2 cellular contexts compared by ENCODE assay signal in genomic region chr5:75465480-75465879, GRCh38.
TF ChIP-seq lines count a peak whose summit lies in the region.

No MANE protein-coding gene starts in this region.

TF ChIP-seq in HepG2, 621 proteins besides CTCF, POLR2A, EP300 and RAD21 (continues in another document):
- TF ChIP-seq ZNF547 (CRISPR knock-in tag; IDR thresholded peaks at IDR 0.05) = no peak
- TF ChIP-seq CENPT (CRISPR knock-in tag; IDR thresholded peaks at IDR 0.05; ENCODE audit: low read depth) = no peak
- TF ChIP-seq XRCC5 (optimal IDR thresholded peaks at IDR 0.05; ENCODE audit: low read length) = no peak
- TF ChIP-seq ZNF563 (CRISPR knock-in tag; IDR thresholded peaks at IDR 0.05) = no peak
- TF ChIP-seq HNF1A (IDR thresholded peaks at IDR 0.05; ENCODE audit: low read depth) = no peak
- no peak for TF ChIP-seq HNF1A (CRISPR knock-in tag; IDR thresholded peaks at IDR 0.05; ENCODE audit: borderline replicate concordance)
- no peak for TF ChIP-seq ARID4A (CRISPR knock-in tag; IDR thresholded peaks at IDR 0.05; ENCODE audit: borderline replicate concordance)
- TF ChIP-seq ZNF746 (CRISPR knock-in tag; IDR thresholded peaks at IDR 0.05) = no peak
- TF ChIP-seq, protein P1, sequence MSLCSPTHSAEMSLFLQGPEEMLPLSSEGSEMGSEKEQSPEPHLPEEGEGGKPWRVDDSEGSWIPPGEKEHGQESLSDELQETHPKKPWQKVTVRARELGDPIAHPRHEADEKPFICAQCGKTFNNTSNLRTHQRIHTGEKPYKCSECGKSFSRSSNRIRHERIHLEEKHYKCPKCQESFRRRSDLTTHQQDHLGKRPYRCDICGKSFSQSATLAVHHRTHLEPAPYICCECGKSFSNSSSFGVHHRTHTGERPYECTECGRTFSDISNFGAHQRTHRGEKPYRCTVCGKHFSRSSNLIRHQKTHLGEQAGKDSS (CRISPR knock-in tag; IDR thresholded peaks at IDR 0.05; ENCODE audit: borderline replicate concordance, low read depth) = no peak
- TF ChIP-seq ZSCAN25 (CRISPR knock-in tag; IDR thresholded peaks at IDR 0.05) = no peak
- TF ChIP-seq ZNF552 (CRISPR knock-in tag; IDR thresholded peaks at IDR 0.05; ENCODE audit: borderline replicate concordance) = no peak
- no peak for TF ChIP-seq ZBTB4 (CRISPR knock-in tag; IDR thresholded peaks at IDR 0.05; ENCODE audit: borderline replicate concordance)

TF ChIP-seq in SK-N-SH, 30 proteins besides CTCF, POLR2A, EP300 and RAD21:
- TF ChIP-seq RXRA (IDR thresholded peaks at IDR 0.05; ENCODE audit: borderline replicate concordance, low read depth) (no peak), JUND (IDR thresholded peaks at IDR 0.05) (no peak), GABPA (IDR thresholded peaks at IDR 0.05; ENCODE audit: low read depth) (no peak), EZH2phosphoT487 (IDR thresholded peaks at IDR 0.05; ENCODE audit: borderline replicate concordance, low read depth) (no peak), RCOR1 (IDR thresholded peaks at IDR 0.05; ENCODE audit: low read length) (no peak), POLR2AphosphoS5 (IDR thresholded peaks at IDR 0.05; ENCODE audit: low read depth, low read length) (no peak), SMC3 (IDR thresholded peaks at IDR 0.05; ENCODE audit: low read depth, low read length) (no peak), SIN3A (IDR thresholded peaks at IDR 0.05; ENCODE audit: borderline replicate concordance, low read depth, low read length) (no peak), RFX5 (IDR thresholded peaks at IDR 0.05; ENCODE audit: low read length) (no peak), YY1 (IDR thresholded peaks at IDR 0.05; ENCODE audit: low read depth) (no peak), MAX (IDR thresholded peaks at IDR 0.05; ENCODE audit: low read depth) (no peak), CHD2 (IDR thresholded peaks at IDR 0.05; ENCODE audit: low read length, partially characterized antibody) (no peak), GATA2 (CRISPR knock-in tag; IDR thresholded peaks at IDR 0.05) (no peak), FOXJ3 (CRISPR knock-in tag; IDR thresholded peaks at IDR 0.05) (no peak), MEF2A (IDR thresholded peaks at IDR 0.05; ENCODE audit: borderline replicate concordance, low read depth) (no peak)
- TF ChIP-seq, protein P2, sequence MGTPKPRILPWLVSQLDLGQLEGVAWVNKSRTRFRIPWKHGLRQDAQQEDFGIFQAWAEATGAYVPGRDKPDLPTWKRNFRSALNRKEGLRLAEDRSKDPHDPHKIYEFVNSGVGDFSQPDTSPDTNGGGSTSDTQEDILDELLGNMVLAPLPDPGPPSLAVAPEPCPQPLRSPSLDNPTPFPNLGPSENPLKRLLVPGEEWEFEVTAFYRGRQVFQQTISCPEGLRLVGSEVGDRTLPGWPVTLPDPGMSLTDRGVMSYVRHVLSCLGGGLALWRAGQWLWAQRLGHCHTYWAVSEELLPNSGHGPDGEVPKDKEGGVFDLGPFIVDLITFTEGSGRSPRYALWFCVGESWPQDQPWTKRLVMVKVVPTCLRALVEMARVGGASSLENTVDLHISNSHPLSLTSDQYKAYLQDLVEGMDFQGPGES (IDR thresholded peaks at IDR 0.05; ENCODE audit: low read depth, low read length) = no peak
- TF ChIP-seq, protein P3, sequence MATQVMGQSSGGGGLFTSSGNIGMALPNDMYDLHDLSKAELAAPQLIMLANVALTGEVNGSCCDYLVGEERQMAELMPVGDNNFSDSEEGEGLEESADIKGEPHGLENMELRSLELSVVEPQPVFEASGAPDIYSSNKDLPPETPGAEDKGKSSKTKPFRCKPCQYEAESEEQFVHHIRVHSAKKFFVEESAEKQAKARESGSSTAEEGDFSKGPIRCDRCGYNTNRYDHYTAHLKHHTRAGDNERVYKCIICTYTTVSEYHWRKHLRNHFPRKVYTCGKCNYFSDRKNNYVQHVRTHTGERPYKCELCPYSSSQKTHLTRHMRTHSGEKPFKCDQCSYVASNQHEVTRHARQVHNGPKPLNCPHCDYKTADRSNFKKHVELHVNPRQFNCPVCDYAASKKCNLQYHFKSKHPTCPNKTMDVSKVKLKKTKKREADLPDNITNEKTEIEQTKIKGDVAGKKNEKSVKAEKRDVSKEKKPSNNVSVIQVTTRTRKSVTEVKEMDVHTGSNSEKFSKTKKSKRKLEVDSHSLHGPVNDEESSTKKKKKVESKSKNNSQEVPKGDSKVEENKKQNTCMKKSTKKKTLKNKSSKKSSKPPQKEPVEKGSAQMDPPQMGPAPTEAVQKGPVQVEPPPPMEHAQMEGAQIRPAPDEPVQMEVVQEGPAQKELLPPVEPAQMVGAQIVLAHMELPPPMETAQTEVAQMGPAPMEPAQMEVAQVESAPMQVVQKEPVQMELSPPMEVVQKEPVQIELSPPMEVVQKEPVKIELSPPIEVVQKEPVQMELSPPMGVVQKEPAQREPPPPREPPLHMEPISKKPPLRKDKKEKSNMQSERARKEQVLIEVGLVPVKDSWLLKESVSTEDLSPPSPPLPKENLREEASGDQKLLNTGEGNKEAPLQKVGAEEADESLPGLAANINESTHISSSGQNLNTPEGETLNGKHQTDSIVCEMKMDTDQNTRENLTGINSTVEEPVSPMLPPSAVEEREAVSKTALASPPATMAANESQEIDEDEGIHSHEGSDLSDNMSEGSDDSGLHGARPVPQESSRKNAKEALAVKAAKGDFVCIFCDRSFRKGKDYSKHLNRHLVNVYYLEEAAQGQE (IDR thresholded peaks at IDR 0.05; ENCODE audit: low read depth, low read length) = no peak
- TF ChIP-seq, protein P4, sequence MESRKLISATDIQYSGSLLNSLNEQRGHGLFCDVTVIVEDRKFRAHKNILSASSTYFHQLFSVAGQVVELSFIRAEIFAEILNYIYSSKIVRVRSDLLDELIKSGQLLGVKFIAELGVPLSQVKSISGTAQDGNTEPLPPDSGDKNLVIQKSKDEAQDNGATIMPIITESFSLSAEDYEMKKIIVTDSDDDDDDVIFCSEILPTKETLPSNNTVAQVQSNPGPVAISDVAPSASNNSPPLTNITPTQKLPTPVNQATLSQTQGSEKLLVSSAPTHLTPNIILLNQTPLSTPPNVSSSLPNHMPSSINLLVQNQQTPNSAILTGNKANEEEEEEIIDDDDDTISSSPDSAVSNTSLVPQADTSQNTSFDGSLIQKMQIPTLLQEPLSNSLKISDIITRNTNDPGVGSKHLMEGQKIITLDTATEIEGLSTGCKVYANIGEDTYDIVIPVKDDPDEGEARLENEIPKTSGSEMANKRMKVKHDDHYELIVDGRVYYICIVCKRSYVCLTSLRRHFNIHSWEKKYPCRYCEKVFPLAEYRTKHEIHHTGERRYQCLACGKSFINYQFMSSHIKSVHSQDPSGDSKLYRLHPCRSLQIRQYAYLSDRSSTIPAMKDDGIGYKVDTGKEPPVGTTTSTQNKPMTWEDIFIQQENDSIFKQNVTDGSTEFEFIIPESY (IDR thresholded peaks at IDR 0.05; ENCODE audit: borderline replicate concordance, low read depth) = no peak
